Comparison of ENCODE assay signal across 1 cellular context in the genomic region with DNA sequence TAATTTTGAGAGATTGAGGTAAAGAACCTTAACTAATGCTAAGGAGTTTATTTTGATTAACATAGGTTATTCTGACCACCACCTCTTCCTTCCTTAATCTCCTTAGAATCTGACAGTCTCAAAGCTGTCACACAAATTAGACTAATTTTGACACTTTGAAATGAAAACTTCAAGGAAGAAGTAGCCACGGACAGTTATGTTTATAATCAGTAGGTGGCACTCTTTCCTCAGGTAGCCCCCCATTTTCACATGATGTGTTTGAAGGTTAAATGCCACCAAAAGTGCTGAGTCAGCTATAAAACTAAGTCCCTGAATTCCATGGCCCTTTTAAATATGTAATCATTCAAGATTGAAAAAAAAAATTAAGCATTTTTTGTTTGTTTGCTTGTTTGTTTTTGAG.
TF ChIP-seq lines count a peak whose summit lies in the region.

No MANE protein-coding gene starts in this region.

TF ChIP-seq in liver, 16 proteins besides CTCF, POLR2A, EP300 and RAD21 (continued from another document):
- TF ChIP-seq, protein P1, sequence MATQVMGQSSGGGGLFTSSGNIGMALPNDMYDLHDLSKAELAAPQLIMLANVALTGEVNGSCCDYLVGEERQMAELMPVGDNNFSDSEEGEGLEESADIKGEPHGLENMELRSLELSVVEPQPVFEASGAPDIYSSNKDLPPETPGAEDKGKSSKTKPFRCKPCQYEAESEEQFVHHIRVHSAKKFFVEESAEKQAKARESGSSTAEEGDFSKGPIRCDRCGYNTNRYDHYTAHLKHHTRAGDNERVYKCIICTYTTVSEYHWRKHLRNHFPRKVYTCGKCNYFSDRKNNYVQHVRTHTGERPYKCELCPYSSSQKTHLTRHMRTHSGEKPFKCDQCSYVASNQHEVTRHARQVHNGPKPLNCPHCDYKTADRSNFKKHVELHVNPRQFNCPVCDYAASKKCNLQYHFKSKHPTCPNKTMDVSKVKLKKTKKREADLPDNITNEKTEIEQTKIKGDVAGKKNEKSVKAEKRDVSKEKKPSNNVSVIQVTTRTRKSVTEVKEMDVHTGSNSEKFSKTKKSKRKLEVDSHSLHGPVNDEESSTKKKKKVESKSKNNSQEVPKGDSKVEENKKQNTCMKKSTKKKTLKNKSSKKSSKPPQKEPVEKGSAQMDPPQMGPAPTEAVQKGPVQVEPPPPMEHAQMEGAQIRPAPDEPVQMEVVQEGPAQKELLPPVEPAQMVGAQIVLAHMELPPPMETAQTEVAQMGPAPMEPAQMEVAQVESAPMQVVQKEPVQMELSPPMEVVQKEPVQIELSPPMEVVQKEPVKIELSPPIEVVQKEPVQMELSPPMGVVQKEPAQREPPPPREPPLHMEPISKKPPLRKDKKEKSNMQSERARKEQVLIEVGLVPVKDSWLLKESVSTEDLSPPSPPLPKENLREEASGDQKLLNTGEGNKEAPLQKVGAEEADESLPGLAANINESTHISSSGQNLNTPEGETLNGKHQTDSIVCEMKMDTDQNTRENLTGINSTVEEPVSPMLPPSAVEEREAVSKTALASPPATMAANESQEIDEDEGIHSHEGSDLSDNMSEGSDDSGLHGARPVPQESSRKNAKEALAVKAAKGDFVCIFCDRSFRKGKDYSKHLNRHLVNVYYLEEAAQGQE (IDR thresholded peaks at IDR 0.05): no peak
- TF ChIP-seq RXRA (IDR thresholded peaks at IDR 0.05): no peak
- TF ChIP-seq, protein P2, sequence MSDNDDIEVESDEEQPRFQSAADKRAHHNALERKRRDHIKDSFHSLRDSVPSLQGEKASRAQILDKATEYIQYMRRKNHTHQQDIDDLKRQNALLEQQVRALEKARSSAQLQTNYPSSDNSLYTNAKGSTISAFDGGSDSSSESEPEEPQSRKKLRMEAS (IDR thresholded peaks at IDR 0.05): no peak
- TF ChIP-seq SP1 (IDR thresholded peaks at IDR 0.05): no peak
- TF ChIP-seq TAF1 (conservative IDR thresholded peaks at IDR 0.05): no peak
TF ChIP-seq in liver: peak in this region for 0.
